In genomic region chr9:124188331-124189110, GRCh38 we compare ENCODE assay signal across 18 cellular contexts.
A peak's percentile ranks its signal among the peaks of the same experiment; 100 is the strongest.
DNase-seq lines count a peak whose midpoint lies in the region; ATAC-seq and TF ChIP-seq lines count a peak whose summit lies in the region.
"Had no signal": no experiment of that assay in that cellular context is flagged by ENCODE, and none has a peak within 500 bp of the region (broad histone marks: within the 10 kb centered on the region; RNA-seq: fewer than 3 reads in every experiment).

No MANE protein-coding gene starts in this region.

- no peak overlapping the region for H3K27ac Mint-ChIP-seq in activated CD4-positive, alpha-beta memory T cell treated with anti-CD3 and anti-CD28 coated beads for 36 hours
- H3K27ac Mint-ChIP-seq in activated CD4-positive, alpha-beta memory T cell treated with anti-CD3 and anti-CD28 coated beads, Interleukin-2, amount 10 ng/mL, durations not matched to agents 7 days and 5 days: no peak overlapping the region
- H3K27ac Mint-ChIP-seq in activated T-helper 17 cell treated with anti-CD3 and anti-CD28 coated beads, Interleukin-2, amount 50 U/mL, for 72 hours: peak overlapping the region; percentile 44
- H3K27ac Mint-ChIP-seq: CD4-positive, alpha-beta T cell had no signal

- no peak overlapping the region for H3K4me3 ChIP-seq in neuronal stem cell (ENCODE audit: low read length in 2 of 2)
- no peak overlapping the region for H3K4me3 ChIP-seq in stomach
- no peak overlapping the region for H3K4me3 ChIP-seq in spleen

- H3K4me2 ChIP-seq in neuronal stem cell (ENCODE audit: insufficient read depth, low read length, poor library complexity, severe bottlenecking): no peak overlapping the region

- H3K79me1 ChIP-seq in neuronal stem cell (ENCODE audit: low read depth, low read length): no peaks in the 10 kb centered on the region

- no peak overlapping the region for H2BK12ac ChIP-seq in neuronal stem cell (ENCODE audit: low read length)

- POLR2A ChIA-PET in activated CD4-positive, alpha-beta memory T cell treated with anti-CD3 and anti-CD28 coated beads for 36 hours (lab: Charles Lee): no interaction called here
- POLR2A ChIA-PET in activated CD4-positive, alpha-beta memory T cell treated with anti-CD3 and anti-CD28 coated beads, Interleukin-2, amount 10 ng/mL, durations not matched to agents 7 days and 5 days (lab: Charles Lee): interaction anchor here (1.0 kb wide), 1 partner anchor 9 kb away, joined by 3 read pairs; no protein-coding TSS in a partner anchor

- CTCF ChIA-PET in activated CD4-positive, alpha-beta memory T cell treated with anti-CD3 and anti-CD28 coated beads for 36 hours (lab: Charles Lee): no interaction called here
- CTCF ChIA-PET in activated CD4-positive, alpha-beta memory T cell treated with anti-CD3 and anti-CD28 coated beads, Interleukin-2, amount 10 ng/mL, durations not matched to agents 7 days and 5 days (lab: Charles Lee): no interaction called here

- H3K9ac ChIP-seq in neuronal stem cell (ENCODE audit: low read depth, low read length, poor library complexity): no peak overlapping the region

- H3K4me3 Mint-ChIP-seq in activated CD4-positive, alpha-beta memory T cell treated with anti-CD3 and anti-CD28 coated beads for 36 hours: no peak overlapping the region
- no peak overlapping the region for H3K4me3 Mint-ChIP-seq in activated CD4-positive, alpha-beta memory T cell treated with anti-CD3 and anti-CD28 coated beads, Interleukin-2, amount 10 ng/mL, durations not matched to agents 7 days and 5 days
- no peak overlapping the region for H3K4me3 Mint-ChIP-seq in activated T-helper 17 cell treated with anti-CD3 and anti-CD28 coated beads, Interleukin-2, amount 50 U/mL, for 72 hours
- H3K4me3 Mint-ChIP-seq: CD4-positive, alpha-beta T cell had no signal

- no peak overlapping the region for H3K4ac ChIP-seq in neuronal stem cell (ENCODE audit: low read length)

- H2BK15ac ChIP-seq in neuronal stem cell (ENCODE audit: low read length): no peak overlapping the region

- H3K9me3 Mint-ChIP-seq in activated CD4-positive, alpha-beta memory T cell treated with anti-CD3 and anti-CD28 coated beads for 36 hours: no peaks in the 10 kb centered on the region
- H3K9me3 Mint-ChIP-seq in activated CD4-positive, alpha-beta memory T cell treated with anti-CD3 and anti-CD28 coated beads, Interleukin-2, amount 10 ng/mL, durations not matched to agents 7 days and 5 days: peaks cover 3% of the 10 kb centered on the region
- H3K9me3 Mint-ChIP-seq in activated T-helper 17 cell treated with anti-CD3 and anti-CD28 coated beads, Interleukin-2, amount 50 U/mL, for 72 hours: no peaks in the 10 kb centered on the region
- H3K9me3 Mint-ChIP-seq: CD4-positive, alpha-beta T cell had no signal

- H3K4me1 ChIP-seq in neuronal stem cell (ENCODE audit: control insufficient read depth in 2 of 2, insufficient read depth in 1 of 2, low read depth in 1 of 2, low read length in 2 of 2): peaks cover 0 to 8% of the 10 kb centered on the region in 2 donors
- no peaks in the 10 kb centered on the region for H3K4me1 ChIP-seq in stomach
- H3K4me1 ChIP-seq in spleen: no peaks in the 10 kb centered on the region
- H3K4me1 ChIP-seq: BE2C had no signal

- H3K14ac ChIP-seq in neuronal stem cell (ENCODE audit: low read length): no peak overlapping the region

- H4K91ac ChIP-seq in neuronal stem cell (ENCODE audit: low read depth, low read length, poor library complexity): no peak overlapping the region

- H3K4me1 Mint-ChIP-seq in activated CD4-positive, alpha-beta memory T cell treated with anti-CD3 and anti-CD28 coated beads for 36 hours (ENCODE audit: low read depth): no peaks in the 10 kb centered on the region
- H3K4me1 Mint-ChIP-seq in activated CD4-positive, alpha-beta memory T cell treated with anti-CD3 and anti-CD28 coated beads, Interleukin-2, amount 10 ng/mL, durations not matched to agents 7 days and 5 days: no peaks in the 10 kb centered on the region
- H3K4me1 Mint-ChIP-seq in activated T-helper 17 cell treated with anti-CD3 and anti-CD28 coated beads, Interleukin-2, amount 50 U/mL, for 72 hours: peaks cover 4% of the 10 kb centered on the region

- TF ChIP-seq EP300 in stomach (IDR thresholded peaks at IDR 0.05): no peak

- H3K36me3 ChIP-seq in neuronal stem cell (replicated peaks in 1 of 2; ENCODE audit: control insufficient read depth in 2 of 2, insufficient read depth in 2 of 2, low read length in 2 of 2): no peaks in the 10 kb centered on the region
- no peaks in the 10 kb centered on the region for H3K36me3 ChIP-seq in stomach
- no peaks in the 10 kb centered on the region for H3K36me3 ChIP-seq in spleen
- H3K36me3 ChIP-seq: BE2C had no signal

- H3K27me3 ChIP-seq in neuronal stem cell (ENCODE audit: control insufficient read depth in 3 of 3, insufficient read depth in 3 of 3, low read depth in 1 of 3, low read length in 3 of 3) (peaks cover 0 to 14% (median 0%) of the 10 kb centered on the region in 3 experiments), stomach (peaks cover 0 to 28% (median 0%) of the 10 kb centered on the region in 3 donors), spleen (replicated peaks in 1 of 7) (peaks cover 0 to 14% (median 0%) of the 10 kb centered on the region in 7 donors)

- peak overlapping the region; percentile 1 for H2AK5ac ChIP-seq in neuronal stem cell (ENCODE audit: low read depth, low read length)

- TF ChIP-seq POLR2A in stomach (IDR thresholded peaks at IDR 0.05) (no peak), spleen (IDR thresholded peaks at IDR 0.05) (no peak)

- no peak overlapping the region for H3K18ac ChIP-seq in neuronal stem cell (ENCODE audit: low read length)

- TF ChIP-seq CTCF in stomach (IDR thresholded peaks at IDR 0.05) (no peak), spleen (IDR thresholded peaks at IDR 0.05 in 8 of 11, conservative IDR thresholded peaks at IDR 0.05 in 3 of 11) (no peak)

- no peak overlapping the region for H2BK5ac ChIP-seq in neuronal stem cell (ENCODE audit: low read length)

- no peak overlapping the region for H4K8ac ChIP-seq in neuronal stem cell (ENCODE audit: low read depth, low read length)

- H3K27ac ChIP-seq in neuronal stem cell (replicated peaks; ENCODE audit: low read length): no peak overlapping the region
- H3K27ac ChIP-seq in stomach: no peak overlapping the region
- no peak overlapping the region for H3K27ac ChIP-seq in spleen
- H3K27ac ChIP-seq: 22Rv1 had no signal

- no peak overlapping the region for H3K23ac ChIP-seq in neuronal stem cell (ENCODE audit: low read depth, low read length, poor library complexity)

- H3K9me3 ChIP-seq in neuronal stem cell (replicated peaks in 1 of 2; ENCODE audit: control insufficient read depth in 2 of 2, insufficient read depth in 1 of 2, low read depth in 1 of 2, low read length in 2 of 2) (no peaks in the 10 kb centered on the region), stomach (peaks cover 0 to 5% (median 1%) of the 10 kb centered on the region in 4 donors), spleen (peaks cover 0 to 2% (median 0%) of the 10 kb centered on the region in 8 donors)
- H3K9me3 ChIP-seq: BE2C had no signal

- intact Hi-C loops in activated CD4-positive, alpha-beta memory T cell treated with anti-CD3 and anti-CD28 coated beads for 36 hours (cut with micrococcal nuclease): no loop called here
- intact Hi-C loops in stomach (cut with DNase I; ENCODE audit: low total_unique reads): no loop called here
- intact Hi-C loops in spleen (cut with DNase I; ENCODE audit: low total_unique reads): no loop called here

- DNase-seq in activated CD4-positive, alpha-beta memory T cell treated with anti-CD3 and anti-CD28 coated beads for 36 hours: peak; percentile 4
- no peak for DNase-seq in activated CD4-positive, alpha-beta memory T cell treated with anti-CD3 and anti-CD28 coated beads, Interleukin-2, amount 10 ng/mL, durations not matched to agents 7 days and 5 days
- no peak for DNase-seq in neuronal stem cell (ENCODE audit: low spot score)
- peak; percentile 4 for DNase-seq in stomach
- DNase-seq in spleen: no peak
- DNase-seq in NCI-H2081 treated with DMSO at 0.1 percent for 48 hours (lab: John Stamatoyannopoulos, UW): no peak
- DNase-seq: BE2C; CD4-positive, alpha-beta T cell; DMS53; GOT3; NCI-H1048; NCI-H2171 treated with DMSO at 0.1 percent for 48 hours; NCI-H446 treated with DMSO at 0.1 percent for 48 hours; RPMI8226 had no signal

- no peak overlapping the region for H2BK120ac ChIP-seq in neuronal stem cell (ENCODE audit: low read depth, low read length)

- WGBS in neuronal stem cell (ENCODE audit: extremely low coverage in 2 of 2, insufficient read length in 2 of 2, insufficient replicate concordance in 1 of 2), 2 donors: no CpG with 5 or more reads among the region's 3 CpGs
- WGBS in stomach, 5 donors: 67 to 81% (median 76%) methylated on average over 3 of the region's 3 CpGs
- WGBS in spleen, 5 donors: 87 to 97% (median 93%) methylated on average over 3 of the region's 3 CpGs

- H3K36me3 Mint-ChIP-seq in activated CD4-positive, alpha-beta memory T cell treated with anti-CD3 and anti-CD28 coated beads for 36 hours: no peaks in the 10 kb centered on the region
- H3K36me3 Mint-ChIP-seq in activated CD4-positive, alpha-beta memory T cell treated with anti-CD3 and anti-CD28 coated beads, Interleukin-2, amount 10 ng/mL, durations not matched to agents 7 days and 5 days (ENCODE audit: low read depth): no peaks in the 10 kb centered on the region
- no peaks in the 10 kb centered on the region for H3K36me3 Mint-ChIP-seq in activated T-helper 17 cell treated with anti-CD3 and anti-CD28 coated beads, Interleukin-2, amount 50 U/mL, for 72 hours (ENCODE audit: low read depth)

- no peak for ATAC-seq in activated T-helper 17 cell treated with anti-CD3 and anti-CD28 coated beads, Interleukin-2, amount 50 U/mL, for 72 hours (replicated peaks)
- no peak for ATAC-seq in HG02870 (IDR thresholded peaks at IDR 0.05; ENCODE audit: unreplicated experiment)
- ATAC-seq: HepG2 had no signal

- no peaks in the 10 kb centered on the region for H3K27me3 Mint-ChIP-seq in activated CD4-positive, alpha-beta memory T cell treated with anti-CD3 and anti-CD28 coated beads for 36 hours
- peaks cover 13% of the 10 kb centered on the region for H3K27me3 Mint-ChIP-seq in activated CD4-positive, alpha-beta memory T cell treated with anti-CD3 and anti-CD28 coated beads, Interleukin-2, amount 10 ng/mL, durations not matched to agents 7 days and 5 days
- peaks cover 3% of the 10 kb centered on the region for H3K27me3 Mint-ChIP-seq in activated T-helper 17 cell treated with anti-CD3 and anti-CD28 coated beads, Interleukin-2, amount 50 U/mL, for 72 hours

- no peak overlapping the region for H2AFZ ChIP-seq in neuronal stem cell (ENCODE audit: low read length)

Comparison
In these comparisons a context has a peak if more than half of its experiments do, and no peak if none do; other contexts are left out.
1. DNase-seq: peak in activated CD4-positive, alpha-beta memory T cell treated with anti-CD3 and anti-CD28 coated beads for 36 hours (single experiment) and stomach (single experiment); none in activated CD4-positive, alpha-beta memory T cell treated with anti-CD3 and anti-CD28 coated beads, Interleukin-2, amount 10 ng/mL, durations not matched to agents 7 days and 5 days (single experiment), neuronal stem cell (single experiment), spleen (single experiment) and NCI-H2081 treated with DMSO at 0.1 percent for 48 hours (single experiment).